Comparison of ENCODE assay signal across 1 cellular context in the genomic region with DNA sequence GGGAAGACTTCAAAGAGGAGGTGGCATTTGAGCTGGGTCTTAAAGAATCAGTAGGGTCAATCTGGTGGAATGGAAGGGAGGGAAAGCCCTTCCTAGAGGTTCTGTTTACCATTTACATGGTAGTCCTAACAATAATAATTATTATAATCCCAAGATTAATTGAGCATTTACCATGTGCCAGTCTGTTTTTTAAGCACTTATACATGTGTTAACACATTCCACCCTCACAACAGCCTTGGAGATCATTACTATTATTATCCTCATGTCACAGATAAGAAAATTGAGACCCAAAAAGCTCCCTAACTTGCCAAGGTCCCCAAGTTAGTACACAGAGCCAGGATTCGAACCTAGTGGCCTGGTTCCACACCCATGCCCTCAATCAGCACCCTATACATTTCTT.
TF ChIP-seq lines count a peak whose summit lies in the region.

No MANE protein-coding gene starts in this region.

TF ChIP-seq in HepG2, 621 proteins besides CTCF, POLR2A, EP300 and RAD21 (continued from another document):
- TF ChIP-seq, protein P1, sequence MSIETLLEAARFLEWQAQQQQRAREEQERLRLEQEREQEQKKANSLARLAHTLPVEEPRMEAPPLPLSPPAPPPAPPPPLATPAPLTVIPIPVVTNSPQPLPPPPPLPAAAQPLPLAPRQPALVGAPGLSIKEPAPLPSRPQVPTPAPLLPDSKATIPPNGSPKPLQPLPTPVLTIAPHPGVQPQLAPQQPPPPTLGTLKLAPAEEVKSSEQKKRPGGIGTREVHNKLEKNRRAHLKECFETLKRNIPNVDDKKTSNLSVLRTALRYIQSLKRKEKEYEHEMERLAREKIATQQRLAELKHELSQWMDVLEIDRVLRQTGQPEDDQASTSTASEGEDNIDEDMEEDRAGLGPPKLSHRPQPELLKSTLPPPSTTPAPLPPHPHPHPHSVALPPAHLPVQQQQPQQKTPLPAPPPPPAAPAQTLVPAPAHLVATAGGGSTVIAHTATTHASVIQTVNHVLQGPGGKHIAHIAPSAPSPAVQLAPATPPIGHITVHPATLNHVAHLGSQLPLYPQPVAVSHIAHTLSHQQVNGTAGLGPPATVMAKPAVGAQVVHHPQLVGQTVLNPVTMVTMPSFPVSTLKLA (IDR thresholded peaks at IDR 0.05) = peak; percentile 84
- TF ChIP-seq MEIS1 (CRISPR knock-in tag; IDR thresholded peaks at IDR 0.05; ENCODE audit: borderline replicate concordance) (no peak), NFKB2 (CRISPR knock-in tag; IDR thresholded peaks at IDR 0.05; ENCODE audit: borderline replicate concordance) (no peak)
TF ChIP-seq in HepG2: peak in this region for 1.
